In genomic region chr1:197776348-197777082, GRCh38 we compare ENCODE assay signal across 8 cellular contexts. TPM values are rescaled to one million over a fixed set of nuclear protein-coding genes. Genes with fewer than 3 reads are reported as not detected.
DNase-seq lines count a peak whose midpoint lies in the region; ATAC-seq lines count a peak whose summit lies in the region.

No MANE protein-coding gene starts in this region.

- ATAC-seq in GM19351 (IDR thresholded peaks at IDR 0.05; ENCODE audit: unreplicated experiment) (peak; percentile 33), HG03139 (IDR thresholded peaks at IDR 0.05; ENCODE audit: unreplicated experiment) (no peak)
- ATAC-seq in activated CD8-positive, alpha-beta T cell treated with anti-CD3 and anti-CD28 coated beads, Interleukin-2, amount 10 ng/mL, durations not matched to agents 7 days and 5 days = peak; percentile 55
- ATAC-seq in stimulated activated effector memory CD8-positive, alpha-beta T cell treated with anti-CD3 and anti-CD28 coated beads, Interleukin-12 subunit alpha, Interleukin-12 subunit beta, amount 100 ng/mL, for 72 hours = peak; percentile 82

- peaks cover 20% of the 10 kb centered on the region for H3K36me3 Mint-ChIP-seq in activated CD8-positive, alpha-beta T cell treated with anti-CD3 and anti-CD28 coated beads, Interleukin-2, amount 10 ng/mL, durations not matched to agents 7 days and 5 days (ENCODE audit: low read depth)
- peaks cover 22% of the 10 kb centered on the region for H3K36me3 Mint-ChIP-seq in stimulated activated effector memory CD8-positive, alpha-beta T cell treated with anti-CD3 and anti-CD28 coated beads, Interleukin-12 subunit alpha, Interleukin-12 subunit beta, amount 100 ng/mL, for 72 hours

- CTCF ChIA-PET in activated CD8-positive, alpha-beta T cell treated with anti-CD3 and anti-CD28 coated beads, Interleukin-2, amount 10 ng/mL, durations not matched to agents 7 days and 5 days (lab: Charles Lee) = interaction anchor here (1.3 to 2.4 kb wide), 6 partner anchors 13 to 382 kb away, joined by 3 to 11 read pairs (median 4); partner anchors contain the start of gene LHX9

- peaks cover 4% of the 10 kb centered on the region for H3K9me3 Mint-ChIP-seq in activated CD8-positive, alpha-beta T cell treated with anti-CD3 and anti-CD28 coated beads, Interleukin-2, amount 10 ng/mL, durations not matched to agents 7 days and 5 days (ENCODE audit: insufficient read depth)
- no peaks in the 10 kb centered on the region for H3K9me3 Mint-ChIP-seq in stimulated activated effector memory CD8-positive, alpha-beta T cell treated with anti-CD3 and anti-CD28 coated beads, Interleukin-12 subunit alpha, Interleukin-12 subunit beta, amount 100 ng/mL, for 72 hours

- no peaks in the 10 kb centered on the region for H3K27me3 Mint-ChIP-seq in activated CD8-positive, alpha-beta T cell treated with anti-CD3 and anti-CD28 coated beads, Interleukin-2, amount 10 ng/mL, durations not matched to agents 7 days and 5 days (ENCODE audit: low read depth)

- DNase-seq in AML-193 (lab: John Stamatoyannopoulos, UW) = peak; percentile 57 to 66
- peak; percentile 76 for DNase-seq in HS-5 (ENCODE audit: low read depth)
- peak; percentile 47 for DNase-seq in activated CD8-positive, alpha-beta T cell treated with anti-CD3 and anti-CD28 coated beads, Interleukin-2, amount 10 ng/mL, durations not matched to agents 7 days and 5 days
- DNase-seq in glomerular visceral epithelial cell (ENCODE audit: extremely low spot score) = peak; percentile 86
- DNase-seq in stimulated activated effector memory CD8-positive, alpha-beta T cell treated with anti-CD3 and anti-CD28 coated beads, Interleukin-12 subunit alpha, Interleukin-12 subunit beta, amount 100 ng/mL, for 72 hours (ENCODE audit: low spot score in 2 of 2) = peak; percentile 25 to 73
- no peak for DNase-seq in T-helper 9 cell

- POLR2A ChIA-PET in activated CD8-positive, alpha-beta T cell treated with anti-CD3 and anti-CD28 coated beads, Interleukin-2, amount 10 ng/mL, durations not matched to agents 7 days and 5 days (lab: Charles Lee) = interaction anchor here (0.7 to 2.8 kb wide), 5 partner anchors 14 to 132 kb away, joined by 3 to 11 read pairs (median 5); no protein-coding TSS in a partner anchor

- H3K27ac Mint-ChIP-seq in activated CD8-positive, alpha-beta T cell treated with anti-CD3 and anti-CD28 coated beads, Interleukin-2, amount 10 ng/mL, durations not matched to agents 7 days and 5 days = peak overlapping the region; percentile 99
- peak overlapping the region; percentile 97 for H3K27ac Mint-ChIP-seq in stimulated activated effector memory CD8-positive, alpha-beta T cell treated with anti-CD3 and anti-CD28 coated beads, Interleukin-12 subunit alpha, Interleukin-12 subunit beta, amount 100 ng/mL, for 72 hours

- peaks cover 60% of the 10 kb centered on the region for H3K4me1 Mint-ChIP-seq in activated CD8-positive, alpha-beta T cell treated with anti-CD3 and anti-CD28 coated beads, Interleukin-2, amount 10 ng/mL, durations not matched to agents 7 days and 5 days (ENCODE audit: low read depth)
- H3K4me1 Mint-ChIP-seq in stimulated activated effector memory CD8-positive, alpha-beta T cell treated with anti-CD3 and anti-CD28 coated beads, Interleukin-12 subunit alpha, Interleukin-12 subunit beta, amount 100 ng/mL, for 72 hours = peaks cover 60% of the 10 kb centered on the region

- peak overlapping the region; percentile 69 for H3K4me3 Mint-ChIP-seq in activated CD8-positive, alpha-beta T cell treated with anti-CD3 and anti-CD28 coated beads, Interleukin-2, amount 10 ng/mL, durations not matched to agents 7 days and 5 days
- H3K4me3 Mint-ChIP-seq in stimulated activated effector memory CD8-positive, alpha-beta T cell treated with anti-CD3 and anti-CD28 coated beads, Interleukin-12 subunit alpha, Interleukin-12 subunit beta, amount 100 ng/mL, for 72 hours = peak overlapping the region; percentile 76

RNA-seq across cellular contexts. Expression of gene DENND1B, which starts 1.2 kb away (rescaled TPM):
- 10 to 100 TPM; 22.5 to 27.9 TPM for total RNA-seq in activated CD8-positive, alpha-beta T cell treated with anti-CD3 and anti-CD28 coated beads, Interleukin-2, amount 10 ng/mL, durations not matched to agents 7 days and 5 days
